In the genomic region with DNA sequence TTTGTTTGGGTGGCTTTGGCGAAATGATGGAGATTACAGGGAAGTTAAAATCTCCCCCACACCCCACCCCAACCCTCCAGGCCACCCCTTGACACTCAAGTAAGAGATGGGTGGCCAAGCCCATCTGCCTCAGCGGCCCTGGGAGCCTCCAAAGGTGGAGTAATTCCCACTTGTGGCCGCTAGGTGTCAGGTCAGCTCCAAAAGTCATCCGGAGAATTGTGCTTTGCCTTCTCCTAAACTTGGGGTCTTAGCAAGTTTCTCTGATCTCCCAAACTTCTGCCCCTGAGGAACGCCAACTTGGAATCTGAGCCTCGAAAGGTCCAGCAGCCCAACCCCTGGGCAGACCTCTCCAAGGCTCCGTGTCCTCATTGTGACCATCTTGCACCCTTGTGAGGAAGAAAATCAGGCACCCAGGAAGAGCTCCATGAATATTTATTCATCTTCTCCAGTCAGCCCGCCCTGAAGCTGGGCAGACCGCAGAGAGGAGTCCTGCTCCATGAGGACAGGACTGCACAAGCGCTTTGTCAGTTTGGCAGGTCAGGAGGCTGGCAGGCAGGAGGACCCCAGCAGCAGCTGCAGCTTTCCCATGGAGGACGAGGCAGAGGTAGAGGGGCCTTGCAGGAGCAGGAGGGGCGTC, we compare ENCODE assay signal across 9 cellular contexts. TPM values are rescaled to one million over a fixed set of nuclear protein-coding genes. Genes with fewer than 3 reads are reported as not detected.
A peak's percentile ranks its signal among the peaks of the same experiment; 100 is the strongest.
DNase-seq lines count a peak whose midpoint lies in the region; ATAC-seq and TF ChIP-seq lines count a peak whose summit lies in the region.
"Had no signal": no experiment of that assay in that cellular context is flagged by ENCODE, and none has a peak within 500 bp of the region (broad histone marks: within the 10 kb centered on the region; RNA-seq: fewer than 3 reads in every experiment).

No MANE protein-coding gene starts in this region.

- peaks cover 5% of the 10 kb centered on the region for H3K4me1 ChIP-seq in effector memory CD4-positive, alpha-beta T cell (ENCODE audit: control insufficient read depth, insufficient read depth, low read length, poor library complexity, severe bottlenecking)

- no peaks in the 10 kb centered on the region for H3K36me3 ChIP-seq in effector memory CD4-positive, alpha-beta T cell (ENCODE audit: control insufficient read depth, insufficient read depth, low read length)

- TF ChIP-seq CTCF in GM12874 (IDR thresholded peaks at IDR 0.05; ENCODE audit: insufficient read depth, low read depth, low read length): peak; percentile 84
- peak; percentile 75 for TF ChIP-seq CTCF in activated CD8-positive, alpha-beta T cell treated with anti-CD3 and anti-CD28 coated beads for 36 hours (IDR thresholded peaks at IDR 0.05)

- H3K4me1 Mint-ChIP-seq in activated CD8-positive, alpha-beta T cell treated with anti-CD3 and anti-CD28 coated beads for 36 hours (ENCODE audit: low read depth): peaks cover 4% of the 10 kb centered on the region

- H3K4me3 Mint-ChIP-seq in activated CD8-positive, alpha-beta T cell treated with anti-CD3 and anti-CD28 coated beads for 36 hours: no peak overlapping the region

- no peaks in the 10 kb centered on the region for H3K27me3 ChIP-seq in effector memory CD4-positive, alpha-beta T cell (replicated peaks; ENCODE audit: control insufficient read depth, insufficient read depth, low read length, poor library complexity, severe bottlenecking)

- intact Hi-C loops in activated CD8-positive, alpha-beta T cell treated with anti-CD3 and anti-CD28 coated beads for 36 hours (cut with micrococcal nuclease): no loop called here

- no peaks in the 10 kb centered on the region for H3K9me3 ChIP-seq in effector memory CD4-positive, alpha-beta T cell (ENCODE audit: control insufficient read depth, low read length)

- DNase-seq in 8988T (peak; percentile 58), NCI-H345 treated with DMSO at 0.1 percent for 48 hours (lab: John Stamatoyannopoulos, UW; ENCODE audit: unreplicated experiment) (peak; percentile 12), mucosa of gallbladder (ENCODE audit: low spot score) (peak; percentile 67)
- peak; percentile 77 for DNase-seq in activated CD8-positive, alpha-beta T cell treated with anti-CD3 and anti-CD28 coated beads for 36 hours
- peak; percentile 37 to 57 (median 49) for DNase-seq in effector memory CD4-positive, alpha-beta T cell
- peak; percentile 40 to 60 for DNase-seq in stimulated activated CD8-positive, alpha-beta memory T cell treated with anti-CD3 and anti-CD28 coated beads, Interleukin-7, amount 100 ng/mL, for 4 hours (ENCODE audit: low read depth in 2 of 2)

- no peaks in the 10 kb centered on the region for H3K36me3 Mint-ChIP-seq in activated CD8-positive, alpha-beta T cell treated with anti-CD3 and anti-CD28 coated beads for 36 hours (ENCODE audit: low read depth)

- peak; percentile 86 for ATAC-seq in activated CD8-positive, alpha-beta T cell treated with anti-CD3 and anti-CD28 coated beads for 36 hours
- ATAC-seq in HG02884 (IDR thresholded peaks at IDR 0.05; ENCODE audit: unreplicated experiment): no peak

- no peak overlapping the region for H3K4me3 ChIP-seq in effector memory CD4-positive, alpha-beta T cell (ENCODE audit: insufficient read depth, low read depth, low read length, poor library complexity, severe bottlenecking)
- H3K4me3 ChIP-seq: skin epidermis had no signal

- H3K27ac ChIP-seq in effector memory CD4-positive, alpha-beta T cell (ENCODE audit: insufficient read depth, low read length, poor library complexity, severe bottlenecking): no peak overlapping the region
- H3K27ac ChIP-seq: skin epidermis had no signal

- peaks cover 7% of the 10 kb centered on the region for H3K27me3 Mint-ChIP-seq in activated CD8-positive, alpha-beta T cell treated with anti-CD3 and anti-CD28 coated beads for 36 hours

- H3K9me3 Mint-ChIP-seq in activated CD8-positive, alpha-beta T cell treated with anti-CD3 and anti-CD28 coated beads for 36 hours: peaks cover 8% of the 10 kb centered on the region

- CTCF ChIA-PET in activated CD8-positive, alpha-beta T cell treated with anti-CD3 and anti-CD28 coated beads for 36 hours (lab: Charles Lee): interaction anchor here (0.6 to 13.4 kb wide), 35 partner anchors 9 to 253 kb away, joined by 3 to 452 read pairs (median 7); no protein-coding TSS in a partner anchor

- no peak overlapping the region for H3K27ac Mint-ChIP-seq in activated CD8-positive, alpha-beta T cell treated with anti-CD3 and anti-CD28 coated beads for 36 hours

- POLR2A ChIA-PET in activated CD8-positive, alpha-beta T cell treated with anti-CD3 and anti-CD28 coated beads for 36 hours (lab: Charles Lee): interaction anchor here (0.8 kb wide), 1 partner anchor 197 kb away, joined by 3 read pairs; no protein-coding TSS in a partner anchor

RNA-seq across cellular contexts. Expression of a gene that starts 46.7 kb away (rescaled TPM):
- not detected for total RNA-seq in activated CD8-positive, alpha-beta T cell treated with anti-CD3 and anti-CD28 coated beads for 36 hours
- not detected for total RNA-seq in mucosa of gallbladder

Comparison
In these comparisons a context has a peak if more than half of its experiments do, and no peak if none do; other contexts are left out.
1. DNase-seq: peak in every context shown above with its lines; median percentile 77 in activated CD8-positive, alpha-beta T cell treated with anti-CD3 and anti-CD28 coated beads for 36 hours; 67 in mucosa of gallbladder; 58 in 8988T; 50 in stimulated activated CD8-positive, alpha-beta memory T cell treated with anti-CD3 and anti-CD28 coated beads, Interleukin-7, amount 100 ng/mL, for 4 hours; 49 in effector memory CD4-positive, alpha-beta T cell; 12 in NCI-H345 treated with DMSO at 0.1 percent for 48 hours.